In genomic region chr5:95884021-95884333, GRCh38 we compare ENCODE assay signal across 10 cellular contexts.
DNase-seq lines count a peak whose midpoint lies in the region; ATAC-seq and TF ChIP-seq lines count a peak whose summit lies in the region.
"Had no signal": no experiment of that assay in that cellular context is flagged by ENCODE, and none has a peak within 500 bp of the region (broad histone marks: within the 10 kb centered on the region; RNA-seq: fewer than 3 reads in every experiment).

No MANE protein-coding gene starts in this region.

- TF ChIP-seq POLR2A in GM18951 (IDR thresholded peaks at IDR 0.05; ENCODE audit: extremely low read depth, insufficient read depth, insufficient read length), result peak; percentile 41

- no peaks in the 10 kb centered on the region for H3K9me3 Mint-ChIP-seq in activated B cell treated with CpG ODN at 0.5 μM for 24 hours
- H3K9me3 Mint-ChIP-seq: activated CD4-positive, alpha-beta T cell treated with anti-CD3 and anti-CD28 coated beads, Interleukin-2, amount 10 ng/mL, durations not matched to agents 7 days and 5 days; nephron had no signal

- H3K36me3 Mint-ChIP-seq in activated B cell treated with CpG ODN at 0.5 μM for 24 hours (ENCODE audit: low read depth), result peaks cover 15% of the 10 kb centered on the region

- no peaks in the 10 kb centered on the region for H3K4me1 ChIP-seq in A673 (ENCODE audit: insufficient read depth, low read length, poor library complexity, severe bottlenecking)

- POLR2A ChIA-PET in activated B cell treated with CpG ODN at 0.5 μM for 24 hours (lab: Charles Lee) (no interaction called here), A673 (lab: Charles Lee; ENCODE audit: low non-redundant PET) (no interaction called here)

- H3K4me1 Mint-ChIP-seq in activated B cell treated with CpG ODN at 0.5 μM for 24 hours, result peaks cover 18% of the 10 kb centered on the region
- H3K4me1 Mint-ChIP-seq: nephron had no signal

- BruUV-seq in A673 (replicated peaks; lab: Mats Ljungman, UMichigan), result no TSS peak

- H3K4me3 Mint-ChIP-seq in activated B cell treated with CpG ODN at 0.5 μM for 24 hours, result peak overlapping the region; percentile 61
- H3K4me3 Mint-ChIP-seq: activated CD4-positive, alpha-beta T cell treated with anti-CD3 and anti-CD28 coated beads, Interleukin-2, amount 10 ng/mL, durations not matched to agents 7 days and 5 days; nephron had no signal

- no peaks in the 10 kb centered on the region for H3K27me3 Mint-ChIP-seq in activated B cell treated with CpG ODN at 0.5 μM for 24 hours
- H3K27me3 Mint-ChIP-seq: activated CD4-positive, alpha-beta T cell treated with anti-CD3 and anti-CD28 coated beads, Interleukin-2, amount 10 ng/mL, durations not matched to agents 7 days and 5 days had no signal

- H3K4me3 ChIP-seq in A673 (ENCODE audit: low read depth, low read length, poor library complexity, severe bottlenecking), result no peak overlapping the region

- H3K27ac Mint-ChIP-seq in activated B cell treated with CpG ODN at 0.5 μM for 24 hours, result peak overlapping the region; percentile 63
- H3K27ac Mint-ChIP-seq: activated CD4-positive, alpha-beta T cell treated with anti-CD3 and anti-CD28 coated beads, Interleukin-2, amount 10 ng/mL, durations not matched to agents 7 days and 5 days had no signal

- no peaks in the 10 kb centered on the region for H3K36me3 ChIP-seq in A673 (ENCODE audit: insufficient read depth, low read length, poor library complexity, severe bottlenecking)

- H3K27me3 ChIP-seq in A673 (replicated peaks; ENCODE audit: insufficient read depth, low read depth, low read length, poor library complexity), result no peaks in the 10 kb centered on the region

- H3K27ac ChIP-seq in A673 (ENCODE audit: low read depth, low read length, poor library complexity, severe bottlenecking), result no peak overlapping the region

- intact Hi-C loops in activated B cell treated with CpG ODN at 0.5 μM for 24 hours (cut with micrococcal nuclease) (loop anchor here (5.0 kb wide), 1 partner anchor 43 kb away; no protein-coding TSS in a partner anchor), sciatic nerve (cut with DNase I) (no loop called here), A673 (cut with micrococcal nuclease; ENCODE audit: unreplicated experiment) (no loop called here)

- in situ Hi-C loops in GM18951 (cut with MboI; ENCODE audit: low sequenced_read_pairs, unreplicated experiment), result no loop called here

- H3K9me3 ChIP-seq in A673 (ENCODE audit: low read depth, low read length, poor library complexity, severe bottlenecking), result no peaks in the 10 kb centered on the region

- no peak for DNase-seq in activated B cell treated with CpG ODN at 0.5 μM for 24 hours
- no peak for DNase-seq in sciatic nerve (ENCODE audit: low spot score)
- DNase-seq in putamen (ENCODE audit: low spot score), result no peak
- no peak for DNase-seq in A673 (ENCODE audit: low spot score)
- DNase-seq: activated CD4-positive, alpha-beta T cell treated with anti-CD3 and anti-CD28 coated beads, Interleukin-2, amount 10 ng/mL, durations not matched to agents 7 days and 5 days; NCI-H446 had no signal

- CTCF ChIA-PET in activated B cell treated with CpG ODN at 0.5 μM for 24 hours (lab: Charles Lee) (no interaction called here), A673 (lab: Charles Lee) (no interaction called here)

- TF ChIP-seq CTCF in activated B cell treated with CpG ODN at 0.5 μM for 24 hours (IDR thresholded peaks at IDR 0.05), result no peak
- no peak for TF ChIP-seq CTCF in A673 (conservative IDR thresholded peaks at IDR 0.05; ENCODE audit: low read depth, low read length)

- ATAC-seq in HG02840 (IDR thresholded peaks at IDR 0.05; ENCODE audit: low FRiP score, unreplicated experiment) (peak; percentile 40), activated B cell treated with CpG ODN at 0.5 μM for 24 hours (ENCODE audit: low read depth) (peak; percentile 74), sciatic nerve (peak; percentile 67), GM18517 (IDR thresholded peaks at IDR 0.05; ENCODE audit: unreplicated experiment) (no peak)
